Comparison of ENCODE assay signal across 8 cellular contexts in the genomic region with DNA sequence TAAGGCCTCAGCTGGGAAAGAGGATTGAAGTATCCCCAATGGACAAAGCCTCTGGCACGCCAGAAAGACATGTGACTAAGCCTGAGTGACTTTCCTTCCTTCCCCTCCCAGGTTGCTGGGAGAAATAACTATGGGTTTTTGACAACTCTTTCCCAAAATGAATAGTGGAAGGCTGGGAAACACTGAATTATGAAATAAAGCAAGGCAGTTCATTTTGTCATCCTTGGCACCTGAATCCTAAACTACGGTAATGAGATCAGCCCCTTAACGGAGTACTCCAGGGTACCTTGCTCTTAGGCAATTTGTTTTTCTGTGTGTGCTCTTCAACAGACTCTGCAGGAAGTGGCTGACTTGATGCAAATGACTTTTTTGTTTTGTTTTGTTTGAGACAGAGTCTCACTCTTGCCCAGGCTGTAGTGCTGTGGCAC.
DNase-seq lines count a peak whose midpoint lies in the region; ATAC-seq and TF ChIP-seq lines count a peak whose summit lies in the region.

No MANE protein-coding gene starts in this region.

- H3K4me3 Mint-ChIP-seq in CD4-positive, alpha-beta memory T cell: peak overlapping the region; percentile 65 to 87 (median 78)

- no peak for TF ChIP-seq CTCF in upper lobe of right lung (IDR thresholded peaks at IDR 0.05)

- peak overlapping the region; percentile 89 to 97 (median 95) for H3K27ac Mint-ChIP-seq in CD4-positive, alpha-beta memory T cell

- no peaks in the 10 kb centered on the region for H3K27me3 Mint-ChIP-seq in CD4-positive, alpha-beta memory T cell

- H3K4me1 Mint-ChIP-seq in CD4-positive, alpha-beta memory T cell: peaks cover 33 to 50% (median 45%) of the 10 kb centered on the region in 4 donors

- H3K9me3 Mint-ChIP-seq in CD4-positive, alpha-beta memory T cell: peaks cover 0 to 7% (median 1%) of the 10 kb centered on the region in 8 donors

- H3K4me1 ChIP-seq in CD4-positive, alpha-beta memory T cell (ENCODE audit: insufficient read depth, low read length): peaks cover 36% of the 10 kb centered on the region
- peaks cover 7% of the 10 kb centered on the region for H3K4me1 ChIP-seq in upper lobe of right lung

- intact Hi-C loops in CD4-positive, alpha-beta memory T cell (cut with micrococcal nuclease): loop anchor here (2.0 to 5.0 kb wide), 5 partner anchors 40 to 375 kb away; a partner anchor contains a TSS
- intact Hi-C loops in upper lobe of right lung (cut with DNase I): no loop called here

- H3K27me3 ChIP-seq in CD4-positive, alpha-beta memory T cell (ENCODE audit: insufficient read depth, low read length): no peaks in the 10 kb centered on the region
- H3K27me3 ChIP-seq in upper lobe of right lung: no peaks in the 10 kb centered on the region

- H3K36me3 ChIP-seq in CD4-positive, alpha-beta memory T cell (ENCODE audit: insufficient read depth, low read length): no peaks in the 10 kb centered on the region
- H3K36me3 ChIP-seq in upper lobe of right lung: no peaks in the 10 kb centered on the region

- peak in 4 of 5 donors; percentile 27 to 44 (median 34) for DNase-seq in CD4-positive, alpha-beta memory T cell
- DNase-seq in fibroblast of peridontal ligament (ENCODE audit: extremely low read depth) (peak; percentile 67), upper lobe of right lung (no peak), NOMO-1 (lab: John Stamatoyannopoulos, UW; ENCODE audit: unreplicated experiment in 2 of 2) (no peak), NCI-H1417 treated with DMSO at 0.1 percent for 48 hours (lab: John Stamatoyannopoulos, UW) (no peak)
- DNase-seq in stimulated activated CD8-positive, alpha-beta memory T cell treated with anti-CD3 and anti-CD28 coated beads, Interleukin-4, amount 100 ng/mL, for 48 hours: no peak

- H3K36me3 Mint-ChIP-seq in CD4-positive, alpha-beta memory T cell: peaks cover 0 to 6% of the 10 kb centered on the region in 2 donors

- no peaks in the 10 kb centered on the region for H3K9me3 ChIP-seq in CD4-positive, alpha-beta memory T cell (ENCODE audit: control insufficient read depth in 1 of 2, low read length in 2 of 2)
- no peaks in the 10 kb centered on the region for H3K9me3 ChIP-seq in upper lobe of right lung

- POLR2A ChIA-PET in CD4-positive, alpha-beta memory T cell (lab: Charles Lee; ENCODE audit: partially characterized antibody): interaction anchor here (1.0 to 4.4 kb wide), 11 partner anchors 13 to 377 kb away, joined by 3 to 39 read pairs (median 6); a partner anchor contains a TSS

- H3K27ac ChIP-seq in CD4-positive, alpha-beta memory T cell (ENCODE audit: low read depth, low read length): peak overlapping the region; percentile 8
- H3K27ac ChIP-seq in upper lobe of right lung: no peak overlapping the region

- H3K4me3 ChIP-seq in CD4-positive, alpha-beta memory T cell (ENCODE audit: low read length in 2 of 2): peak overlapping the region in 1 of 2 donors; percentile 29
- no peak overlapping the region for H3K4me3 ChIP-seq in upper lobe of right lung

- CTCF ChIA-PET in CD4-positive, alpha-beta memory T cell (lab: Charles Lee; ENCODE audit: partially characterized antibody): interaction anchor here (0.9 to 3.6 kb wide), 4 partner anchors 14 to 74 kb away, joined by 3 to 13 read pairs (median 7); no protein-coding TSS in a partner anchor

- ATAC-seq in GM19467 (IDR thresholded peaks at IDR 0.05; ENCODE audit: unreplicated experiment): peak; percentile 79
- ATAC-seq in HG03521 (IDR thresholded peaks at IDR 0.05; ENCODE audit: unreplicated experiment): peak; percentile 69
- ATAC-seq in upper lobe of right lung: peak; percentile 36

Comparison
In these comparisons a context has a peak if more than half of its experiments do, and no peak if none do; other contexts are left out.
1. DNase-seq: peak in CD4-positive, alpha-beta memory T cell (4 of 5) and fibroblast of peridontal ligament (single experiment); none in upper lobe of right lung (single experiment), stimulated activated CD8-positive, alpha-beta memory T cell treated with anti-CD3 and anti-CD28 coated beads, Interleukin-4, amount 100 ng/mL, for 48 hours (single experiment), NOMO-1 (0 of 2) and NCI-H1417 treated with DMSO at 0.1 percent for 48 hours (single experiment).
2. Peak in every context shown above with its lines, with median percentiles within 50 percentile points of each other: ATAC-seq.